ENCODE assay signal across 8 cellular contexts in the genomic region with DNA sequence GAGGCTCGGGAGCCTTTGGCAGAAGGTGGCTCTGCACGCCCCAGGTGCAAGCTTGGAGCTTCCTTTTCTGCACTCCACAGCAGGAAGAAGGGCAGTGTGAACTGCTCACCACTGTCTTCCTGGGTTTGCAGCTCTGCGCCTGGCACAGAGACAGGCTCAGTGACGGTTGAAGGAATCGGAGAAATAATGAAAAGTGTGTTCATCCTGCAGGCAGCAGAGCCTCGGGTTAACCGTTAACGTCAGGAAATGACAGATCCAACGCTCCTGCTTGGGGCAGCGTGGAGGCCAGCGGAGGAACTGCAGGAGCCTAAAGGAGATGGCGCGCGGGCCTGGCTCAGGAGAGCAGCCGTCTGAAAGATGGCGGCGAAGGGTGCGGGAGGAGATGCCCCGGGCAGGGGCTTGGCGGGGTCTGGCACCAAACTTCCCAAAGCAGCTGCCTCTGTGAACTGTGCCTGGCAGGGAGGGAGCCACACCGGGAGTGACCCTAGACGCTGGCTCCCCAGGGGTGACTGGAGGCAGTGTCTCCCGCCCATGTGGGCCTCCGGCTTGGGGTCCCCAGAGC. TPM values are rescaled to one million over a fixed set of nuclear protein-coding genes. Genes with fewer than 3 reads are reported as not detected.
DNase-seq lines count a peak whose midpoint lies in the region; TF ChIP-seq lines count a peak whose summit lies in the region.
"Had no signal": no experiment of that assay in that cellular context is flagged by ENCODE, and none has a peak within 500 bp of the region (broad histone marks: within the 10 kb centered on the region; RNA-seq: fewer than 3 reads in every experiment).

No MANE protein-coding gene starts in this region.

- peak overlapping the region; percentile 15 for H3K4me2 ChIP-seq in Loucy (ENCODE audit: low read depth, low read length, poor library complexity, severe bottlenecking)

- DNase-seq in EH (ENCODE audit: low read depth) (peak; percentile 29), neural crest cell (ENCODE audit: low read depth, low spot score) (no peak), KG1 (lab: John Stamatoyannopoulos, UW) (no peak), ureter (ENCODE audit: low spot score) (no peak), D341Med (ENCODE audit: low spot score) (no peak)
- DNase-seq in effector CD4-positive, alpha-beta T cell: peak; percentile 1

- no peaks in the 10 kb centered on the region for H4K20me1 ChIP-seq in Loucy (ENCODE audit: insufficient read depth, low read length, poor library complexity, severe bottlenecking)

- no peak overlapping the region for H3K4me3 ChIP-seq in Loucy (ENCODE audit: low read length, poor library complexity, severe bottlenecking)

- H3F3A ChIP-seq in Loucy (ENCODE audit: low read depth): no peaks in the 10 kb centered on the region

- H3K27ac Mint-ChIP-seq in neural crest cell (ENCODE audit: unreplicated experiment): no peak overlapping the region
- H3K27ac Mint-ChIP-seq: activated naive CD4-positive, alpha-beta T cell treated with anti-CD3 and anti-CD28 coated beads, Interleukin-2, amount 50 U/mL, for 72 hours had no signal

- no peak for TF ChIP-seq CTCF in Loucy (conservative IDR thresholded peaks at IDR 0.05; ENCODE audit: low read length)
- TF ChIP-seq CTCF in neural crest cell (conservative IDR thresholded peaks at IDR 0.05): peak; percentile 52

- no peaks in the 10 kb centered on the region for H3K9me2 ChIP-seq in Loucy (replicated peaks; ENCODE audit: low read depth, low read length)

- H3K27me3 Mint-ChIP-seq in neural crest cell (ENCODE audit: low read depth): peaks cover 62% of the 10 kb centered on the region

- peaks cover 8% of the 10 kb centered on the region for H3K4me1 ChIP-seq in Loucy (ENCODE audit: insufficient read depth, low read length, poor library complexity, severe bottlenecking)

- no peaks in the 10 kb centered on the region for H3K9me3 Mint-ChIP-seq in neural crest cell
- H3K9me3 Mint-ChIP-seq: activated naive CD4-positive, alpha-beta T cell treated with anti-CD3 and anti-CD28 coated beads, Interleukin-2, amount 50 U/mL, for 72 hours had no signal

- no peaks in the 10 kb centered on the region for H3K9me3 ChIP-seq in Loucy (ENCODE audit: insufficient read depth, low read depth, low read length)

- H3K27me3 ChIP-seq in Loucy (ENCODE audit: insufficient read depth, low read length, poor library complexity, severe bottlenecking): no peaks in the 10 kb centered on the region

- no peak overlapping the region for H2AFZ ChIP-seq in Loucy (ENCODE audit: low read length)

- H3K4me3 Mint-ChIP-seq in neural crest cell: peak overlapping the region; percentile 14

- no peaks in the 10 kb centered on the region for H3K36me3 Mint-ChIP-seq in neural crest cell (ENCODE audit: low read depth)
- H3K36me3 Mint-ChIP-seq: activated naive CD4-positive, alpha-beta T cell treated with anti-CD3 and anti-CD28 coated beads, Interleukin-2, amount 50 U/mL, for 72 hours had no signal

- no peaks in the 10 kb centered on the region for H3K4me1 Mint-ChIP-seq in neural crest cell

- H3K9ac ChIP-seq in Loucy (ENCODE audit: low read depth, low read length, poor library complexity, severe bottlenecking): no peak overlapping the region

- no peaks in the 10 kb centered on the region for H3K36me3 ChIP-seq in Loucy (ENCODE audit: insufficient read depth, low read length)

- no peaks in the 10 kb centered on the region for H3K79me2 ChIP-seq in Loucy (ENCODE audit: insufficient read depth, low read length)

RNA-seq across cellular contexts. Expression of a gene that starts 10.9 kb away (rescaled TPM):
- total RNA-seq in neural crest cell (0.14 TPM in 1 of 2 replicates, not detected in the other), ureter (13.9 TPM)
- total RNA-seq: activated naive CD4-positive, alpha-beta T cell treated with anti-CD3 and anti-CD28 coated beads, Interleukin-2, amount 50 U/mL, for 72 hours had no signal

RNA-seq across cellular contexts. Expression of a gene that starts 46.2 kb away (rescaled TPM):
- total RNA-seq in neural crest cell: 95.4 and 106 TPM in 2 replicates
- 71.9 TPM for total RNA-seq in ureter

RNA-seq across cellular contexts. Expression of a gene that starts 47.6 kb away (rescaled TPM):
- total RNA-seq in neural crest cell (41.5 and 43.9 TPM in 2 replicates), ureter (8.6 TPM)

RNA-seq across cellular contexts. Expression of a gene that starts 53.5 kb away (rescaled TPM):
- not detected in 2 replicates for total RNA-seq in neural crest cell
- total RNA-seq in ureter: 28.5 TPM

Comparison
In these comparisons a context has a peak if more than half of its experiments do, and no peak if none do; other contexts are left out.
1. DNase-seq: peak in EH (single experiment) and effector CD4-positive, alpha-beta T cell (single experiment); none in neural crest cell (single experiment), KG1 (single experiment), ureter (single experiment) and D341Med (single experiment).
2. RNA of a gene that starts 10.9 kb away (total RNA-seq): 13.9 TPM in ureter (single experiment); 0.14 TPM in neural crest cell; every median in the first group is over 10 times any median in the second.